Comparison of ENCODE assay signal across 29 cellular contexts in the genomic region with DNA sequence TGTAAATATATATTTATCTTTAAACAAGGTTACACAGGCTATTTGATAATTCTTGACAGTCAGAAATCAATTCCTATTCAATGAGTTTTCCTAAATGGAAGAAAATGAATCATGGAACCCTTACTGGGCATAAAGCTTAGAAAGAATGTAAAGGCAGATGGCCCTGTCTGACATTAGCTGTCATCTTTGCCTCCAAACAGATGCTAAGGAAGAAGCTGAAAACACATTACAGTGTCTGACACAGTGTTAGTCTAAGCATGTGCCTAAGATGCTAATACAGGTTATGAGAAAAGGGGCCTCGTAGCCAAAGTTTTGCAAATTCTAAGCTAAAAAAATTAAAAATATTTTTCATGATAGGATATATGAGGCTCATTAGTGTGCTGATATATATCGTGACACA.
"Had no signal": no experiment of that assay in that cellular context is flagged by ENCODE, and none has a peak within 500 bp of the region (broad histone marks: within the 10 kb centered on the region; RNA-seq: fewer than 3 reads in every experiment).

No MANE protein-coding gene starts in this region.

- H3K27me3 ChIP-seq: brain microvascular endothelial cell, cardiac muscle cell had no signal

- H3K27me3 Mint-ChIP-seq: activated CD4-positive, alpha-beta memory T cell treated with anti-CD3 and anti-CD28 coated beads, Interleukin-2, amount 10 ng/mL, durations not matched to agents 7 days and 5 days had no signal

- H3K36me3 Mint-ChIP-seq: activated naive CD4-positive, alpha-beta T cell treated with anti-CD3 and anti-CD28 coated beads, Interleukin-2, amount 10 ng/mL, durations not matched to agents 7 days and 5 days; activated naive CD8-positive, alpha-beta T cell treated with anti-CD3 and anti-CD28 coated beads for 36 hours; T-cell had no signal

- H3K4me1 Mint-ChIP-seq: activated CD4-positive, alpha-beta memory T cell treated with anti-CD3 and anti-CD28 coated beads, Interleukin-2, amount 10 ng/mL, durations not matched to agents 7 days and 5 days; activated CD4-positive, alpha-beta T cell treated with anti-CD3 and anti-CD28 coated beads for 36 hours; activated naive CD4-positive, alpha-beta T cell treated with anti-CD3 and anti-CD28 coated beads, Interleukin-2, amount 10 ng/mL, durations not matched to agents 7 days and 5 days; activated naive CD8-positive, alpha-beta T cell treated with anti-CD3 and anti-CD28 coated beads for 36 hours; T-cell had no signal

- DNase-seq: activated CD4-positive, alpha-beta memory T cell treated with anti-CD3 and anti-CD28 coated beads, Interleukin-2, amount 10 ng/mL, durations not matched to agents 7 days and 5 days; activated CD4-positive, alpha-beta T cell treated with anti-CD3 and anti-CD28 coated beads for 36 hours; activated CD4-positive, alpha-beta T cell treated with anti-CD3 and anti-CD28 coated beads, Interleukin-2, amount 50 U/mL, for 1 hour; activated CD8-positive, alpha-beta memory T cell treated with anti-CD3 and anti-CD28 coated beads, Interleukin-2, amount 50 U/mL, for 4 hours; activated gamma-delta T cell treated with Interleukin-2 at 50 U/mL for 16 hours; activated naive CD4-positive, alpha-beta T cell treated with anti-CD3 and anti-CD28 coated beads, Interleukin-2, amount 10 ng/mL, durations not matched to agents 7 days and 5 days; activated naive CD8-positive, alpha-beta T cell treated with anti-CD3 and anti-CD28 coated beads for 36 hours; activated T-cell treated with anti-CD3 and anti-CD28 coated beads, Interleukin-2, amount 50 U/mL, for 72 hours; brain microvascular endothelial cell; cortex of kidney; Karpas-422; NCI-H1105 treated with DMSO at 0.1 percent for 48 hours; NCI-H146; NCI-H187 treated with DMSO at 0.1 percent for 48 hours; NCI-H2081 treated with DMSO at 0.1 percent for 48 hours; NCI-H226; NCI-H510A treated with DMSO at 0.1 percent for 48 hours; NCI-H774; NK-92 treated with Interleukin-12 subunit alpha and Interleukin-12 subunit beta, amount 100 ng/mL, for 24 hours; OCI-M1; RPMI8226; T-cell; T-helper 2 cell; T1000 had no signal

- H3K4me3 Mint-ChIP-seq: activated CD4-positive, alpha-beta memory T cell treated with anti-CD3 and anti-CD28 coated beads, Interleukin-2, amount 10 ng/mL, durations not matched to agents 7 days and 5 days; activated CD4-positive, alpha-beta T cell treated with anti-CD3 and anti-CD28 coated beads for 36 hours; activated naive CD4-positive, alpha-beta T cell treated with anti-CD3 and anti-CD28 coated beads, Interleukin-2, amount 10 ng/mL, durations not matched to agents 7 days and 5 days; activated naive CD8-positive, alpha-beta T cell treated with anti-CD3 and anti-CD28 coated beads for 36 hours; activated T-cell treated with anti-CD3 and anti-CD28 coated beads, Interleukin-2, amount 50 U/mL, for 72 hours; T-cell had no signal

- H3K4me3 ChIP-seq: cardiac muscle cell, SK-N-MC had no signal

- H3K36me3 ChIP-seq: cardiac muscle cell had no signal

- FAIRE-seq: TTC549 had no signal

- H3K27ac Mint-ChIP-seq: activated CD4-positive, alpha-beta memory T cell treated with anti-CD3 and anti-CD28 coated beads, Interleukin-2, amount 10 ng/mL, durations not matched to agents 7 days and 5 days; activated CD4-positive, alpha-beta T cell treated with anti-CD3 and anti-CD28 coated beads for 36 hours; activated naive CD4-positive, alpha-beta T cell treated with anti-CD3 and anti-CD28 coated beads, Interleukin-2, amount 10 ng/mL, durations not matched to agents 7 days and 5 days; activated naive CD8-positive, alpha-beta T cell treated with anti-CD3 and anti-CD28 coated beads for 36 hours; activated T-cell treated with anti-CD3 and anti-CD28 coated beads, Interleukin-2, amount 50 U/mL, for 72 hours; activated T-helper 2 cell treated with anti-CD3 and anti-CD28 coated beads, Interferon-gamma antibody, Interleukin-2, Interleukin-4, amounts not matched to agents 10 μg/mL and 5 μg/mL and 100 μg/mL, durations not matched to agents 14 hours and 24 hours and 36 hours; T-cell had no signal

- H3K9me3 Mint-ChIP-seq: activated CD4-positive, alpha-beta memory T cell treated with anti-CD3 and anti-CD28 coated beads, Interleukin-2, amount 10 ng/mL, durations not matched to agents 7 days and 5 days; activated naive CD4-positive, alpha-beta T cell treated with anti-CD3 and anti-CD28 coated beads, Interleukin-2, amount 10 ng/mL, durations not matched to agents 7 days and 5 days; activated naive CD8-positive, alpha-beta T cell treated with anti-CD3 and anti-CD28 coated beads for 36 hours; activated T-cell treated with anti-CD3 and anti-CD28 coated beads, Interleukin-2, amount 50 U/mL, for 72 hours; activated T-helper 2 cell treated with anti-CD3 and anti-CD28 coated beads, Interferon-gamma antibody, Interleukin-2, Interleukin-4, amounts not matched to agents 10 μg/mL and 5 μg/mL and 100 μg/mL, durations not matched to agents 14 hours and 24 hours and 36 hours; T-cell had no signal

- H3K27ac ChIP-seq: brain microvascular endothelial cell, cardiac muscle cell, SK-N-MC, VCaP had no signal
